In genomic region chr4:170027181-170027829, GRCh38 we compare ENCODE assay signal across 1 cellular context.
A peak's percentile ranks its signal among the peaks of the same experiment; 100 is the strongest.
TF ChIP-seq lines count a peak whose summit lies in the region.

No MANE protein-coding gene starts in this region.

TF ChIP-seq in HepG2, 621 proteins besides CTCF, POLR2A, EP300 and RAD21 (continued from another document and continues in another):
- TF ChIP-seq ZNF142 (CRISPR knock-in tag; IDR thresholded peaks at IDR 0.05) (peak; percentile 67; the same call in 1 of the 2 replicates), ZNF800 (CRISPR knock-in tag; IDR thresholded peaks at IDR 0.05) (peak; percentile 61; the same call in 1 of the 2 replicates), ZC3H4 (CRISPR knock-in tag; IDR thresholded peaks at IDR 0.05; ENCODE audit: borderline replicate concordance) (peak; percentile 37; the same call in 1 of the 2 replicates), DMAP1 (CRISPR knock-in tag; IDR thresholded peaks at IDR 0.05) (0 out of 2 replicates have a peak, but pooled peaks have one; percentile 16), MTERF4 (CRISPR knock-in tag; IDR thresholded peaks at IDR 0.05) (peak; percentile 76; the same call in 1 of the 2 replicates), ZNF205 (CRISPR knock-in tag; IDR thresholded peaks at IDR 0.05) (peak; percentile 71), TAF1 (CRISPR knock-in tag; IDR thresholded peaks at IDR 0.05) (peak; percentile 29; the same call in 1 of the 2 replicates), KLF6 (CRISPR knock-in tag; IDR thresholded peaks at IDR 0.05) (peak; percentile 83), ZNF44 (CRISPR knock-in tag; IDR thresholded peaks at IDR 0.05) (peak; percentile 56; the same call in 1 of the 2 replicates), ZNF616 (CRISPR knock-in tag; IDR thresholded peaks at IDR 0.05; ENCODE audit: low read depth) (peak; percentile 82; the same call in 1 of the 2 replicates), SNAPC4 (CRISPR knock-in tag; IDR thresholded peaks at IDR 0.05) (peak; percentile 62; the same call in 1 of the 2 replicates), KLF12 (CRISPR knock-in tag; IDR thresholded peaks at IDR 0.05; ENCODE audit: borderline replicate concordance) (no peak), SMYD3 (CRISPR knock-in tag; IDR thresholded peaks at IDR 0.05) (peak; percentile 29; the same call in 1 of the 2 replicates), ZNF777 (CRISPR knock-in tag; IDR thresholded peaks at IDR 0.05) (peak; percentile 61), ATF2 (CRISPR knock-in tag; IDR thresholded peaks at IDR 0.05) (peak; percentile 49; the same call in 1 of the 2 replicates), CCAR2 (optimal IDR thresholded peaks at IDR 0.05; ENCODE audit: low read depth, low read length) (no peak), ZBTB26 (CRISPR knock-in tag; IDR thresholded peaks at IDR 0.05; ENCODE audit: borderline replicate concordance) (peak; percentile 84), LCORL (IDR thresholded peaks at IDR 0.05) (no peak), LCORL (CRISPR knock-in tag; IDR thresholded peaks at IDR 0.05) (peak; percentile 27; the same call in 1 of the 2 replicates), ZNF572 (CRISPR knock-in tag; IDR thresholded peaks at IDR 0.05) (peak; percentile 52; the same call in 1 of the 2 replicates), ZNF329 (CRISPR knock-in tag; IDR thresholded peaks at IDR 0.05; ENCODE audit: low read depth) (peak; percentile 85), IRF9 (CRISPR knock-in tag; IDR thresholded peaks at IDR 0.05; ENCODE audit: borderline replicate concordance) (peak; percentile 89), PLRG1 (conservative IDR thresholded peaks at IDR 0.05) (no peak), ZNF691 (CRISPR knock-in tag; IDR thresholded peaks at IDR 0.05; ENCODE audit: borderline replicate concordance, low read depth) (peak; percentile 49; the same call in 1 of the 2 replicates), CEBPZ (IDR thresholded peaks at IDR 0.05; ENCODE audit: low read length) (no peak)
